ENCODE assay signal across 22 cellular contexts in the genomic region with DNA sequence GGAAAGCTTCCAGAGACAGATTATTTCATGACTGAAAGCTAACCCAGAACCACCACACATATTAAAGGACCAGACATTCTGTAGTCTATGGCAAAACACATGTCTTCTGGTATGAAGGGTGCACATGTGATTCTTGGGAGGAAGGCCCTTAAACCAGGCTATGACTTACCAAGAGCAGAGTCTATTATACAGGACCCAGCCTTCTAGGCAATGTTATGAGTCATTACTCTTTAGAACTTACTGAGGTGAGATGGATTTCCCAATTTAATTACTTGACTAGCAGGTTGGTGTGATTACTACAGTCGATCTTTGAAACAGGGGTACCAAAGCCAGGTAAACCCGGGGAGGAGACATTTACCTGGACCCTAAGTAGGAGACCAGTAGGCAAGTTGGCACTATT.
"Had no signal": no experiment of that assay in that cellular context is flagged by ENCODE, and none has a peak within 500 bp of the region (broad histone marks: within the 10 kb centered on the region; RNA-seq: fewer than 3 reads in every experiment).

No MANE protein-coding gene starts in this region.

- H3K4me1 ChIP-seq: adrenal gland, body of pancreas had no signal

- H3K4me3 ChIP-seq: adrenal gland, body of pancreas, K562 had no signal

- H3K36me3 ChIP-seq: adrenal gland had no signal

- H3K9me3 ChIP-seq: adrenal gland, body of pancreas had no signal

- ATAC-seq: activated CD8-positive, alpha-beta T cell treated with anti-CD3 and anti-CD28 coated beads for 36 hours; activated naive CD4-positive, alpha-beta T cell treated with anti-CD3 and anti-CD28 coated beads, Interleukin-2, amount 50 U/mL, for 72 hours; activated T-cell treated with anti-CD3 and anti-CD28 coated beads, Interleukin-2, amount 50 U/mL, for 72 hours; activated T-helper 17 cell treated with anti-CD3 and anti-CD28 coated beads, Interleukin-2, amount 50 U/mL, for 72 hours; body of pancreas; K562 had no signal

- H3K27me3 ChIP-seq: adrenal gland, body of pancreas had no signal

- DNase-seq: activated CD4-positive, alpha-beta T cell treated with anti-CD3 and anti-CD28 coated beads, Interleukin-2, amount 10 ng/mL, durations not matched to agents 24 days and 14 days; activated CD4-positive, alpha-beta T cell treated with anti-CD3 and anti-CD28 coated beads, Interleukin-2, amount 50 U/mL, for 4 hours; activated CD8-positive, alpha-beta T cell treated with anti-CD3 and anti-CD28 coated beads for 36 hours; activated gamma-delta T cell; activated naive CD4-positive, alpha-beta T cell treated with anti-CD3 and anti-CD28 coated beads for 36 hours; activated T-cell treated with anti-CD3 and anti-CD28 coated beads, Interleukin-2, amount 50 U/mL, for 1 hour; activated T-cell treated with anti-CD3 and anti-CD28 coated beads, Interleukin-2, amount 50 U/mL, for 72 hours; adrenal gland; body of pancreas; central memory CD4-positive, alpha-beta T cell; IMR-90; NCI-H1105; NCI-H1417 treated with DMSO at 0.1 percent for 48 hours; NCI-H187 treated with DMSO at 0.1 percent for 48 hours; NCI-H2081 treated with DMSO at 0.1 percent for 48 hours; NCI-H226; NCI-H446 treated with DMSO at 0.1 percent for 48 hours; NCI-H524; Right ventricle myocardium superior had no signal

- H3K27ac ChIP-seq: adrenal gland, body of pancreas had no signal
